In the genomic region with DNA sequence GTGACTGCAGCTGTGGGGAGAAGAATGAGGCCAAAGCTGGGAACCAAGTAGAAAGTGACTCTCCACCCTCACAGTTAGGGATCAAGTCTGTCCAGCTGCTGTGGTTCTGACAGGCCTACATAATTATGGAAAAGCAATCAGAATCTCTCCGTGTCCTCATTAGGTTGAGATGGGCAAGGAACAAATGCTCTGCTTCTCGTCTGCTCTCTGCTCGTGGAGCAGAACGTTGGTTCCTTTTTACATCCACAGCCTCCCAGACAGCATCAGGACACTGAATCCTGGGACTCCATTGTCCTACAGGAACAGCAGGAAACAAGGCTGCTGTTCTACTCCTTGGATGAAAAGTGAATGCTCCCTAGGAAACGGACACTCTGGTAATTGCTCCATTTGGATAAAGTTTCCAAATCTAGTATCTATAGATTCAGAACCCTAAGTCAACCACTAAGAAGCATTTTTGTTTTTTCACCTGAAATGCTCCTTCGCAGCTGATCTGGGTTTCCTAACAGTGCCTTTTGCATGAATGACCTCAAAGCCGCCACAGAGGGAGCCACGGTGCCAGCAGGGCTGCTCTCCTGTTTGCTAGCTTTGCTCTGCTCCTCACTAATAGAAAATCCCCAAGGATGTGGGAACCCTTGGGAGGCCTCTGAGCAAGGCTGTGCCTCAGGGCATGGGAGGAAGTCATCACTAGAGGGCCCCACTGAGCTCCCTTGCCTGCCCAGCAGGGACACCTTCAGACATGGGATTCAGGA, we compare ENCODE assay signal across 1 cellular context.
TF ChIP-seq lines count a peak whose summit lies in the region.

No MANE protein-coding gene starts in this region.

TF ChIP-seq in HepG2, 621 proteins besides CTCF, POLR2A, EP300 and RAD21 (continued from another document and continues in another):
- TF ChIP-seq, protein P1, sequence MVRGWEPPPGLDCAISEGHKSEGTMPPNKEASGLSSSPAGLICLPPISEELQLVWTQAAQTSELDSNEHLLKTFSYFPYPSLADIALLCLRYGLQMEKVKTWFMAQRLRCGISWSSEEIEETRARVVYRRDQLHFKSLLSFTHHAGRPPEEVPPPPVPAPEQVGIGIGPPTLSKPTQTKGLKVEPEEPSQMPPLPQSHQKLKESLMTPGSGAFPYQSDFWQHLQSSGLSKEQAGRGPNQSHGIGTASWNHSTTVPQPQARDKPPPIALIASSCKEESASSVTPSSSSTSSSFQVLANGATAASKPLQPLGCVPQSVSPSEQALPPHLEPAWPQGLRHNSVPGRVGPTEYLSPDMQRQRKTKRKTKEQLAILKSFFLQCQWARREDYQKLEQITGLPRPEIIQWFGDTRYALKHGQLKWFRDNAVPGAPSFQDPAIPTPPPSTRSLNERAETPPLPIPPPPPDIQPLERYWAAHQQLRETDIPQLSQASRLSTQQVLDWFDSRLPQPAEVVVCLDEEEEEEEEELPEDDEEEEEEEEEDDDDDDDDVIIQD (CRISPR knock-in tag; IDR thresholded peaks at IDR 0.05; ENCODE audit: low read depth), result peak; percentile 79; the same call in 1 of the 2 replicates
- TF ChIP-seq, protein P2, sequence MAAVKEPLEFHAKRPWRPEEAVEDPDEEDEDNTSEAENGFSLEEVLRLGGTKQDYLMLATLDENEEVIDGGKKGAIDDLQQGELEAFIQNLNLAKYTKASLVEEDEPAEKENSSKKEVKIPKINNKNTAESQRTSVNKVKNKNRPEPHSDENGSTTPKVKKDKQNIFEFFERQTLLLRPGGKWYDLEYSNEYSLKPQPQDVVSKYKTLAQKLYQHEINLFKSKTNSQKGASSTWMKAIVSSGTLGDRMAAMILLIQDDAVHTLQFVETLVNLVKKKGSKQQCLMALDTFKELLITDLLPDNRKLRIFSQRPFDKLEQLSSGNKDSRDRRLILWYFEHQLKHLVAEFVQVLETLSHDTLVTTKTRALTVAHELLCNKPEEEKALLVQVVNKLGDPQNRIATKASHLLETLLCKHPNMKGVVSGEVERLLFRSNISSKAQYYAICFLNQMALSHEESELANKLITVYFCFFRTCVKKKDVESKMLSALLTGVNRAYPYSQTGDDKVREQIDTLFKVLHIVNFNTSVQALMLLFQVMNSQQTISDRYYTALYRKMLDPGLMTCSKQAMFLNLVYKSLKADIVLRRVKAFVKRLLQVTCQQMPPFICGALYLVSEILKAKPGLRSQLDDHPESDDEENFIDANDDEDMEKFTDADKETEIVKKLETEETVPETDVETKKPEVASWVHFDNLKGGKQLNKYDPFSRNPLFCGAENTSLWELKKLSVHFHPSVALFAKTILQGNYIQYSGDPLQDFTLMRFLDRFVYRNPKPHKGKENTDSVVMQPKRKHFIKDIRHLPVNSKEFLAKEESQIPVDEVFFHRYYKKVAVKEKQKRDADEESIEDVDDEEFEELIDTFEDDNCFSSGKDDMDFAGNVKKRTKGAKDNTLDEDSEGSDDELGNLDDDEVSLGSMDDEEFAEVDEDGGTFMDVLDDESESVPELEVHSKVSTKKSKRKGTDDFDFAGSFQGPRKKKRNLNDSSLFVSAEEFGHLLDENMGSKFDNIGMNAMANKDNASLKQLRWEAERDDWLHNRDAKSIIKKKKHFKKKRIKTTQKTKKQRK (IDR thresholded peaks at IDR 0.05; ENCODE audit: low read length), result no peak
- TF ChIP-seq ZNF24 (IDR thresholded peaks at IDR 0.05) (no peak), ZNF703 (CRISPR knock-in tag; IDR thresholded peaks at IDR 0.05; ENCODE audit: borderline replicate concordance) (no peak), SRSF9 (IDR thresholded peaks at IDR 0.05; ENCODE audit: borderline replicate concordance, insufficient read depth, low read depth, low read length, poor library complexity, severe bottlenecking) (no peak), ERF (CRISPR knock-in tag; IDR thresholded peaks at IDR 0.05) (peak; percentile 67; the same call in 1 of the 2 replicates), ZNF160 (CRISPR knock-in tag; IDR thresholded peaks at IDR 0.05) (no peak), ZIK1 (CRISPR knock-in tag; IDR thresholded peaks at IDR 0.05; ENCODE audit: borderline replicate concordance, low read depth) (no peak), SP5 (CRISPR knock-in tag; IDR thresholded peaks at IDR 0.05; ENCODE audit: borderline replicate concordance, low read depth) (no peak), PTBP1 (IDR thresholded peaks at IDR 0.05; ENCODE audit: low read depth, low read length, poor library complexity, severe bottlenecking) (no peak), HNF4G (IDR thresholded peaks at IDR 0.05; ENCODE audit: borderline replicate concordance, low read depth, low read length) (no peak), HNF4G (CRISPR knock-in tag; IDR thresholded peaks at IDR 0.05; ENCODE audit: borderline replicate concordance, low read depth) (peak; percentile 41; the same call in 1 of the 2 replicates), ZNF709 (CRISPR knock-in tag; IDR thresholded peaks at IDR 0.05) (no peak), ZC3H4 (CRISPR knock-in tag; IDR thresholded peaks at IDR 0.05; ENCODE audit: borderline replicate concordance) (no peak), KLF9 (CRISPR knock-in tag; IDR thresholded peaks at IDR 0.05; ENCODE audit: low read depth) (no peak), ZNF263 (CRISPR knock-in tag; IDR thresholded peaks at IDR 0.05) (peak; percentile 37; the same call in 1 of the 2 replicates), MXD4 (CRISPR knock-in tag; IDR thresholded peaks at IDR 0.05) (0 out of 2 replicates have a peak, but pooled peaks have one; percentile 29), ZNF143 (CRISPR knock-in tag; IDR thresholded peaks at IDR 0.05) (no peak), ZSCAN25 (CRISPR knock-in tag; IDR thresholded peaks at IDR 0.05) (no peak)
- TF ChIP-seq, protein P3, sequence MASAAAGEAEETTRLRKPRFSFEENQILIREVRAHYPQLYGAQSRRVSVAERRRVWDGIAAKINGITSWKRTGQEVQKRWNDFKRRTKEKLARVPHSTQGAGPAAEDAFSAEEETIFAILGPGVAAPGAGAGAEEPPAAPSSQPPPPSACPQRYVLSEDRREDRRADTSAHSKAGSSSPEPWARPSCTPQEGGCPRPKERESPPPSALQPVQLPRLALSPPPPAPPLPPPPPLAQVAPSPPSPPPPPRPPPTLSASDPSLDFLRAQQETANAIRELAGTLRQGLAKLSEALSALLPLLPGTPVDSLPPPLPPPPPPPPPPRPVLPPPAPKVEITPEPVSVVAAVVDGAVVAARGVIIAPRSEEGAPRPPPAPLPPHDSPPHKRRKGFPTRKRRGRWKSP (CRISPR knock-in tag; IDR thresholded peaks at IDR 0.05), result no peak
- TF ChIP-seq, protein P4, sequence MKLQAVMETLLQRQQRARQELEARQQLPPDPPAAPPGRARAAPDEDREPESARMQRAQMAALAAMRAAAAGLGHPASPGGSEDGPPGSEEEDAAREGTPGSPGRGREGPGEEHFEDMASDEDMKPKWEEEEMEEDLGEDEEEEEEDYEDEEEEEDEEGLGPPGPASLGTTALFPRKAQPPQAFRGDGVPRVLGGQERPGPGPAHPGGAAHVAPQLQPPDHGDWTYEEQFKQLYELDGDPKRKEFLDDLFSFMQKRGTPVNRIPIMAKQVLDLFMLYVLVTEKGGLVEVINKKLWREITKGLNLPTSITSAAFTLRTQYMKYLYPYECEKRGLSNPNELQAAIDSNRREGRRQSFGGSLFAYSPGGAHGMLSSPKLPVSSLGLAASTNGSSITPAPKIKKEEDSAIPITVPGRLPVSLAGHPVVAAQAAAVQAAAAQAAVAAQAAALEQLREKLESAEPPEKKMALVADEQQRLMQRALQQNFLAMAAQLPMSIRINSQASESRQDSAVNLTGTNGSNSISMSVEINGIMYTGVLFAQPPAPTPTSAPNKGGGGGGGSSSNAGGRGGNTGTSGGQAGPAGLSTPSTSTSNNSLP (IDR thresholded peaks at IDR 0.05; ENCODE audit: low read depth, low read length), result no peak
- TF ChIP-seq, protein P5, sequence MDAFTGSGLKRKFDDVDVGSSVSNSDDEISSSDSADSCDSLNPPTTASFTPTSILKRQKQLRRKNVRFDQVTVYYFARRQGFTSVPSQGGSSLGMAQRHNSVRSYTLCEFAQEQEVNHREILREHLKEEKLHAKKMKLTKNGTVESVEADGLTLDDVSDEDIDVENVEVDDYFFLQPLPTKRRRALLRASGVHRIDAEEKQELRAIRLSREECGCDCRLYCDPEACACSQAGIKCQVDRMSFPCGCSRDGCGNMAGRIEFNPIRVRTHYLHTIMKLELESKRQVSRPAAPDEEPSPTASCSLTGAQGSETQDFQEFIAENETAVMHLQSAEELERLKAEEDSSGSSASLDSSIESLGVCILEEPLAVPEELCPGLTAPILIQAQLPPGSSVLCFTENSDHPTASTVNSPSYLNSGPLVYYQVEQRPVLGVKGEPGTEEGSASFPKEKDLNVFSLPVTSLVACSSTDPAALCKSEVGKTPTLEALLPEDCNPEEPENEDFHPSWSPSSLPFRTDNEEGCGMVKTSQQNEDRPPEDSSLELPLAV (CRISPR knock-in tag; conservative IDR thresholded peaks at IDR 0.05; ENCODE audit: low read depth), result no peak
- TF ChIP-seq, protein P6, sequence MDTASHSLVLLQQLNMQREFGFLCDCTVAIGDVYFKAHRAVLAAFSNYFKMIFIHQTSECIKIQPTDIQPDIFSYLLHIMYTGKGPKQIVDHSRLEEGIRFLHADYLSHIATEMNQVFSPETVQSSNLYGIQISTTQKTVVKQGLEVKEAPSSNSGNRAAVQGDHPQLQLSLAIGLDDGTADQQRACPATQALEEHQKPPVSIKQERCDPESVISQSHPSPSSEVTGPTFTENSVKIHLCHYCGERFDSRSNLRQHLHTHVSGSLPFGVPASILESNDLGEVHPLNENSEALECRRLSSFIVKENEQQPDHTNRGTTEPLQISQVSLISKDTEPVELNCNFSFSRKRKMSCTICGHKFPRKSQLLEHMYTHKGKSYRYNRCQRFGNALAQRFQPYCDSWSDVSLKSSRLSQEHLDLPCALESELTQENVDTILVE (CRISPR knock-in tag; IDR thresholded peaks at IDR 0.05), result 0 out of 2 replicates have a peak, but pooled peaks have one; percentile 72
- TF ChIP-seq, protein P7, sequence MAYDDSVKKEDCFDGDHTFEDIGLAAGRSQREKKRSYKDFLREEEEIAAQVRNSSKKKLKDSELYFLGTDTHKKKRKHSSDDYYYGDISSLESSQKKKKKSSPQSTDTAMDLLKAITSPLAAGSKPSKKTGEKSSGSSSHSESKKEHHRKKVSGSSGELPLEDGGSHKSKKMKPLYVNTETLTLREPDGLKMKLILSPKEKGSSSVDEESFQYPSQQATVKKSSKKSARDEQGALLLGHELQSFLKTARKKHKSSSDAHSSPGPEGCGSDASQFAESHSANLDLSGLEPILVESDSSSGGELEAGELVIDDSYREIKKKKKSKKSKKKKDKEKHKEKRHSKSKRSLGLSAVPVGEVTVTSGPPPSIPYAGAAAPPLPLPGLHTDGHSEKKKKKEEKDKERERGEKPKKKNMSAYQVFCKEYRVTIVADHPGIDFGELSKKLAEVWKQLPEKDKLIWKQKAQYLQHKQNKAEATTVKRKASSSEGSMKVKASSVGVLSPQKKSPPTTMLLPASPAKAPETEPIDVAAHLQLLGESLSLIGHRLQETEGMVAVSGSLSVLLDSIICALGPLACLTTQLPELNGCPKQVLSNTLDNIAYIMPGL (CRISPR knock-in tag; IDR thresholded peaks at IDR 0.05; ENCODE audit: borderline replicate concordance in 1 of 2, low read depth in 1 of 2), result peak in 1 of 2 experiments; percentile 89; a peak in 2 of 4 replicates
- TF ChIP-seq, protein P8, sequence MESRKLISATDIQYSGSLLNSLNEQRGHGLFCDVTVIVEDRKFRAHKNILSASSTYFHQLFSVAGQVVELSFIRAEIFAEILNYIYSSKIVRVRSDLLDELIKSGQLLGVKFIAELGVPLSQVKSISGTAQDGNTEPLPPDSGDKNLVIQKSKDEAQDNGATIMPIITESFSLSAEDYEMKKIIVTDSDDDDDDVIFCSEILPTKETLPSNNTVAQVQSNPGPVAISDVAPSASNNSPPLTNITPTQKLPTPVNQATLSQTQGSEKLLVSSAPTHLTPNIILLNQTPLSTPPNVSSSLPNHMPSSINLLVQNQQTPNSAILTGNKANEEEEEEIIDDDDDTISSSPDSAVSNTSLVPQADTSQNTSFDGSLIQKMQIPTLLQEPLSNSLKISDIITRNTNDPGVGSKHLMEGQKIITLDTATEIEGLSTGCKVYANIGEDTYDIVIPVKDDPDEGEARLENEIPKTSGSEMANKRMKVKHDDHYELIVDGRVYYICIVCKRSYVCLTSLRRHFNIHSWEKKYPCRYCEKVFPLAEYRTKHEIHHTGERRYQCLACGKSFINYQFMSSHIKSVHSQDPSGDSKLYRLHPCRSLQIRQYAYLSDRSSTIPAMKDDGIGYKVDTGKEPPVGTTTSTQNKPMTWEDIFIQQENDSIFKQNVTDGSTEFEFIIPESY (CRISPR knock-in tag; IDR thresholded peaks at IDR 0.05), result no peak
